ENCODE assay signal across 27 cellular contexts in the genomic region with DNA sequence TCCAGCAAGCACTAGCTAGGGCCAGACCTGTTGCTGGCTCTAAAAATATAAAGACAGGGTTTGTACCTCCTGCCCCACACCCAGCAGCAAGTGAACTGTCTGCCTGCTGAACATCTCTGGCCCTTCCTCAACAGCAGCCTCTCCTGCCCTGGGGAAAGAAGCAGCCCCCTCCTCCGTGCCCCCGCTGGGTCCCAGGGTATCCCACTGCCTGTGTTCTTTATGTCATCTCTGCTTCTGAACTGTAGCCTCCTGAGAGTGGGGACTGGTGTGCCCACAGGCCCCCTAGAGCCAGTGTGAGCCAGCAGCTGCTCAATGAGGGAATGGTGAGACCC. TPM values are rescaled to one million over a fixed set of nuclear protein-coding genes. Genes with fewer than 3 reads are reported as not detected.
"Had no signal": no experiment of that assay in that cellular context is flagged by ENCODE, and none has a peak within 500 bp of the region (broad histone marks: within the 10 kb centered on the region; RNA-seq: fewer than 3 reads in every experiment).

No MANE protein-coding gene starts in this region.

- H3K4me1 ChIP-seq: parathyroid adenoma, spleen, thyroid gland, upper lobe of right lung had no signal

- H3K27ac ChIP-seq: brain microvascular endothelial cell, left ventricle myocardium inferior, parathyroid adenoma, spleen, thyroid gland, upper lobe of right lung, VCaP had no signal

- H3K4me3 ChIP-seq: left ventricle myocardium inferior, lung, spleen, thyroid gland, upper lobe of right lung had no signal

- H3K36me3 ChIP-seq: brain microvascular endothelial cell, left ventricle myocardium inferior, spleen, thyroid gland, upper lobe of right lung had no signal

- H3K9me3 ChIP-seq: SK-N-SH, thyroid gland, upper lobe of right lung had no signal

- H3K27me3 ChIP-seq: brain microvascular endothelial cell, thyroid gland, upper lobe of right lung had no signal

- ATAC-seq: activated CD4-positive, CD25-positive, alpha-beta regulatory T cell treated with anti-CD3 and anti-CD28 coated beads, Interleukin-2, amount 50 U/mL, for 24 hours; effector memory CD8-positive, alpha-beta T cell; stimulated activated naive CD8-positive, alpha-beta T cell treated with anti-CD3 and anti-CD28 coated beads, Interleukin-15, amount 100 ng/mL, for 72 hours had no signal

- DNase-seq: activated CD4-positive, alpha-beta memory T cell treated with anti-CD3 and anti-CD28 coated beads, Interleukin-2, amount 10 ng/mL, durations not matched to agents 7 days and 5 days; activated CD4-positive, alpha-beta T cell treated with anti-CD3 and anti-CD28 coated beads, Interleukin-2, amount 10 ng/mL, durations not matched to agents 7 days and 5 days; activated gamma-delta T cell treated with Interleukin-2 at 50 U/mL for 16 hours; activated naive CD4-positive, alpha-beta T cell treated with anti-CD3 and anti-CD28 coated beads, Interleukin-2, amount 50 U/mL, for 16 hours; amniotic stem cell; brain microvascular endothelial cell; cortex of kidney; effector memory CD8-positive, alpha-beta T cell; erythroblast; foreskin fibroblast; head of caudate nucleus; left ventricle myocardium inferior; nephron progenitor cell; right cardiac atrium; SK-N-SH; spleen; stimulated activated CD4-positive, alpha-beta T cell treated with anti-CD3 and anti-CD28 coated beads, Interleukin-2, amount 100 ng/mL, for 48 hours; stimulated activated naive CD8-positive, alpha-beta T cell treated with anti-CD3 and anti-CD28 coated beads, Interleukin-15, amount 100 ng/mL, for 72 hours; substantia nigra; SW 1271; T-helper 9 cell; thyroid gland; upper lobe of right lung had no signal

RNA-seq across cellular contexts. Expression of a gene that starts 60.0 kb away (rescaled TPM):
- polyA plus RNA-seq: SK-N-SH had no signal
